ENCODE assay signal across 9 cellular contexts in the genomic region with DNA sequence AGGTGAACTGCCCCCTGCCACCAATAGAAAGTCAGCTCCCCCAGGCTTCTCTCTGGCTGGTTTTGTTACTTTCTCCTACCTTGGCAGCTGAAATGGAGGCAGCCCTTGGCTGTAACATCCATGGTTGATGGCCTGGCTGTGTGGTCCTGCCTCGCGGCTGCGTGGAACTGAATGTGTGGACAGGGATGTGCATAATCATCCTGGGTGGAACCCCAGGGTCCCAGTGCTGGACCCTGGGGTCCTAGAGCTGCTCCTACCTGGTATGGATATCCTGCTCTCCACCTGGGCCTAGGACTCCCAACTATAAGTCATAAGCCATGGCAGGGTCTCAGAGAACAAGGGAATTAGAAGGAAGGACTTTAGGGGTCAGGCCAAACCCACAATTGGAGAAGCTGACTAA.
A peak's percentile ranks its signal among the peaks of the same experiment; 100 is the strongest.
DNase-seq lines count a peak whose midpoint lies in the region; ATAC-seq, FAIRE-seq and TF ChIP-seq lines count a peak whose summit lies in the region.
"Had no signal": no experiment of that assay in that cellular context is flagged by ENCODE, and none has a peak within 500 bp of the region (broad histone marks: within the 10 kb centered on the region; RNA-seq: fewer than 3 reads in every experiment).

No MANE protein-coding gene starts in this region.

- H2AFZ ChIP-seq in Loucy (ENCODE audit: low read length) (peak overlapping the region; percentile 78), fibroblast of lung (ENCODE audit: low read length) (peak overlapping the region; percentile 62)

- no peaks in the 10 kb centered on the region for H3K9me3 ChIP-seq in heart left ventricle
- H3K9me3 ChIP-seq in Loucy (ENCODE audit: insufficient read depth, low read depth, low read length) = no peaks in the 10 kb centered on the region
- no peaks in the 10 kb centered on the region for H3K9me3 ChIP-seq in fibroblast of lung (ENCODE audit: control insufficient read depth, insufficient read depth, low read depth, low read length)
- H3K9me3 ChIP-seq in lower lobe of right lung = no peaks in the 10 kb centered on the region
- H3K9me3 ChIP-seq: gastrocnemius medialis had no signal

- H3K9me3 Mint-ChIP-seq in chondrocyte (ENCODE audit: low read depth) = no peaks in the 10 kb centered on the region

- H4K20me1 ChIP-seq in Loucy (ENCODE audit: insufficient read depth, low read length, poor library complexity, severe bottlenecking) (no peaks in the 10 kb centered on the region), fibroblast of lung (ENCODE audit: control insufficient read depth, extremely low read depth, insufficient read depth, low read length) (no peaks in the 10 kb centered on the region)

- peaks cover 12% of the 10 kb centered on the region for H3K27me3 Mint-ChIP-seq in chondrocyte (ENCODE audit: low read depth)

- no peak overlapping the region for H3K27ac ChIP-seq in heart left ventricle
- no peak overlapping the region for H3K27ac ChIP-seq in fibroblast of lung (ENCODE audit: insufficient read depth, low read length)
- no peak overlapping the region for H3K27ac ChIP-seq in lower lobe of right lung
- H3K27ac ChIP-seq: gastrocnemius medialis had no signal

- TF ChIP-seq POLR2A in heart left ventricle (IDR thresholded peaks at IDR 0.05) = no peak
- no peak for TF ChIP-seq POLR2A in GM12891 (IDR thresholded peaks at IDR 0.05; ENCODE audit: low read depth, low read length)

- no peaks in the 10 kb centered on the region for H3K36me3 ChIP-seq in heart left ventricle
- no peaks in the 10 kb centered on the region for H3K36me3 ChIP-seq in Loucy (ENCODE audit: insufficient read depth, low read length)
- H3K36me3 ChIP-seq in fibroblast of lung (ENCODE audit: control insufficient read depth, insufficient read depth, low read length) = no peaks in the 10 kb centered on the region
- no peaks in the 10 kb centered on the region for H3K36me3 ChIP-seq in lower lobe of right lung
- H3K36me3 ChIP-seq: gastrocnemius medialis had no signal

- peaks cover 0 to 13% (median 0%) of the 10 kb centered on the region in 12 donors for H3K4me1 ChIP-seq in heart left ventricle
- no peaks in the 10 kb centered on the region for H3K4me1 ChIP-seq in Loucy (ENCODE audit: insufficient read depth, low read length, poor library complexity, severe bottlenecking)
- H3K4me1 ChIP-seq in fibroblast of lung (ENCODE audit: control insufficient read depth, extremely low read depth, insufficient read depth, low read length) = no peaks in the 10 kb centered on the region
- H3K4me1 ChIP-seq in lower lobe of right lung = peaks cover 9% of the 10 kb centered on the region
- H3K4me1 ChIP-seq: gastrocnemius medialis had no signal

- no peak overlapping the region for H3K27ac Mint-ChIP-seq in chondrocyte (ENCODE audit: unreplicated experiment)

- H3K27me3 ChIP-seq in heart left ventricle (no peaks in the 10 kb centered on the region), Loucy (ENCODE audit: insufficient read depth, low read length, poor library complexity, severe bottlenecking) (no peaks in the 10 kb centered on the region), fibroblast of lung (ENCODE audit: control insufficient read depth, insufficient read depth, low read length) (no peaks in the 10 kb centered on the region), lower lobe of right lung (ENCODE audit: low read depth) (no peaks in the 10 kb centered on the region)
- H3K27me3 ChIP-seq: gastrocnemius medialis had no signal

- no peak overlapping the region for H3K4me2 ChIP-seq in Loucy (ENCODE audit: low read depth, low read length, poor library complexity, severe bottlenecking)
- H3K4me2 ChIP-seq in fibroblast of lung (ENCODE audit: extremely low read depth, insufficient read depth, low read length) = no peak overlapping the region

- DNase-seq in heart left ventricle (no peak), cardiac septum (ENCODE audit: low spot score) (no peak), fibroblast of lung (ENCODE audit: low read depth in 2 of 2) (no peak), ureter (ENCODE audit: low spot score) (peak; percentile 38), chondrocyte (ENCODE audit: low spot score) (no peak), lower lobe of right lung (no peak), GM12891 (ENCODE audit: insufficient read length, low spot score) (no peak)
- DNase-seq: gastrocnemius medialis had no signal

- H3K4me3 ChIP-seq in heart left ventricle = no peak overlapping the region
- H3K4me3 ChIP-seq in Loucy (ENCODE audit: low read length, poor library complexity, severe bottlenecking) = no peak overlapping the region
- no peak overlapping the region for H3K4me3 ChIP-seq in fibroblast of lung (replicated peaks in 1 of 4; ENCODE audit: control extremely low read depth in 1 of 4, insufficient read depth in 1 of 4, low read depth in 3 of 4, low read length in 4 of 4)
- no peak overlapping the region for H3K4me3 ChIP-seq in lower lobe of right lung
- H3K4me3 ChIP-seq: gastrocnemius medialis had no signal

- H3K4me1 Mint-ChIP-seq in chondrocyte (ENCODE audit: low read depth) = no peaks in the 10 kb centered on the region

- no peak overlapping the region for H3K4me3 Mint-ChIP-seq in chondrocyte (ENCODE audit: unreplicated experiment)

- H3K36me3 Mint-ChIP-seq in chondrocyte (ENCODE audit: low read depth) = no peaks in the 10 kb centered on the region

- no peaks in the 10 kb centered on the region for H3F3A ChIP-seq in Loucy (ENCODE audit: low read depth)

- peak in 3 of 4 donors; percentile 2 to 11 (median 7) for ATAC-seq in heart left ventricle
- ATAC-seq in lower lobe of right lung = no peak

- intact Hi-C loops in heart left ventricle (cut with DNase I) = loop anchor here (1.0 to 10.0 kb wide), 13 partner anchors 149 to 1121 kb away; no protein-coding TSS in a partner anchor
- intact Hi-C loops in cardiac septum (cut with DNase I) = loop anchor here (1.0 to 5.0 kb wide), 4 partner anchors 149 to 809 kb away; no protein-coding TSS in a partner anchor
- intact Hi-C loops in lower lobe of right lung (cut with DNase I) = loop anchor here (10.0 kb wide), 1 partner anchor 621 kb away; no protein-coding TSS in a partner anchor

- H3K9me2 ChIP-seq in Loucy (replicated peaks; ENCODE audit: low read depth, low read length) = no peaks in the 10 kb centered on the region

- 97 to 100% (median 98%) methylated on average over 1 to 3 of the region's 3 CpGs for WGBS in heart left ventricle, 4 donors

- H3K9ac ChIP-seq in Loucy (ENCODE audit: low read depth, low read length, poor library complexity, severe bottlenecking) (no peak overlapping the region), fibroblast of lung (ENCODE audit: insufficient read depth, low read length) (no peak overlapping the region)

- TF ChIP-seq CTCF in heart left ventricle (IDR thresholded peaks at IDR 0.05) (no peak), Loucy (conservative IDR thresholded peaks at IDR 0.05; ENCODE audit: low read length) (no peak), fibroblast of lung (conservative IDR thresholded peaks at IDR 0.05 in 1 of 2, IDR thresholded peaks at IDR 0.05 in 1 of 2; ENCODE audit: low read depth in 1 of 2, low read length in 2 of 2) (no peak), chondrocyte (IDR thresholded peaks at IDR 0.05) (no peak), lower lobe of right lung (IDR thresholded peaks at IDR 0.05) (no peak)

- no peak for FAIRE-seq in GM12891 (lab: Jason Lieb, UNC)

- H3K79me2 ChIP-seq in Loucy (ENCODE audit: insufficient read depth, low read length) (no peaks in the 10 kb centered on the region), fibroblast of lung (ENCODE audit: control insufficient read depth, insufficient read depth, low read length) (no peaks in the 10 kb centered on the region)

TF ChIP-seq in GM12891, 5 proteins besides CTCF, POLR2A, EP300 and RAD21:
- TF ChIP-seq SPI1 (IDR thresholded peaks at IDR 0.05; ENCODE audit: low read depth, low read length) (no peak), TAF1 (IDR thresholded peaks at IDR 0.05; ENCODE audit: low read depth, low read length) (no peak), POLR2AphosphoS5 (IDR thresholded peaks at IDR 0.05; ENCODE audit: low read depth, low read length) (no peak), POU2F2 (IDR thresholded peaks at IDR 0.05; ENCODE audit: low read depth, low read length) (no peak), PAX5 (IDR thresholded peaks at IDR 0.05; ENCODE audit: insufficient read depth, low read length, severe bottlenecking) (no peak)

Comparison
In these comparisons a context has a peak if more than half of its experiments do, and no peak if none do; other contexts are left out.
1. ATAC-seq: peak in heart left ventricle (3 of 4); none in lower lobe of right lung (0 of 2).